15 cellular contexts compared by ENCODE assay signal in genomic region chr1:36882536-36883285, GRCh38.
"Had no signal": no experiment of that assay in that cellular context is flagged by ENCODE, and none has a peak within 500 bp of the region (broad histone marks: within the 10 kb centered on the region; RNA-seq: fewer than 3 reads in every experiment).

No MANE protein-coding gene starts in this region.

- H3K79me2 ChIP-seq: hepatocyte had no signal

- H3K27ac ChIP-seq: ascending aorta, breast epithelium, hepatocyte, left lung, upper lobe of left lung had no signal

- H3K4me2 ChIP-seq: hepatocyte had no signal

- H3K27me3 ChIP-seq: ascending aorta, breast epithelium, hepatocyte, left lung, upper lobe of left lung had no signal

- H3K4me1 ChIP-seq: ascending aorta, breast epithelium, left lung, upper lobe of left lung had no signal

- H3K36me3 Mint-ChIP-seq: activated naive CD4-positive, alpha-beta T cell treated with anti-CD3 and anti-CD28 coated beads, Interleukin-2, amount 10 ng/mL, durations not matched to agents 7 days and 5 days; memory B cell; natural killer cell had no signal

- H3K9me3 ChIP-seq: ascending aorta, breast epithelium, left lung, upper lobe of left lung had no signal

- H3K4me3 Mint-ChIP-seq: activated CD4-positive, alpha-beta T cell treated with anti-CD3 and anti-CD28 coated beads for 36 hours; activated naive CD4-positive, alpha-beta T cell treated with anti-CD3 and anti-CD28 coated beads, Interleukin-2, amount 10 ng/mL, durations not matched to agents 7 days and 5 days; activated T-helper 17 cell treated with anti-CD3 and anti-CD28 coated beads, Interleukin-2, amount 50 U/mL, for 72 hours; memory B cell; natural killer cell; stimulated activated naive CD8-positive, alpha-beta T cell treated with anti-CD3 and anti-CD28 coated beads, Interleukin-15, Interleukin-2, amounts not matched to agents 100 ng/mL and 50 ng/mL, for 24 hours; T-helper 17 cell had no signal

- ATAC-seq: activated CD4-positive, alpha-beta T cell treated with anti-CD3 and anti-CD28 coated beads for 36 hours; activated T-helper 17 cell treated with anti-CD3 and anti-CD28 coated beads, Interleukin-2, amount 50 U/mL, for 72 hours; left lung; natural killer cell; right cardiac atrium; T-helper 17 cell had no signal

- DNase-seq: activated CD4-positive, alpha-beta T cell treated with anti-CD3 and anti-CD28 coated beads for 36 hours; activated naive CD4-positive, alpha-beta T cell treated with anti-CD3 and anti-CD28 coated beads, Interleukin-2, amount 10 ng/mL, durations not matched to agents 7 days and 5 days; cerebellar nuclear complex; left lung; natural killer cell; right cardiac atrium; small intestine; T-helper 17 cell; upper lobe of left lung had no signal

- H3K27ac Mint-ChIP-seq: activated CD4-positive, alpha-beta T cell treated with anti-CD3 and anti-CD28 coated beads for 36 hours; activated naive CD4-positive, alpha-beta T cell treated with anti-CD3 and anti-CD28 coated beads, Interleukin-2, amount 10 ng/mL, durations not matched to agents 7 days and 5 days; activated T-helper 17 cell treated with anti-CD3 and anti-CD28 coated beads, Interleukin-2, amount 50 U/mL, for 72 hours; memory B cell; natural killer cell; stimulated activated naive CD8-positive, alpha-beta T cell treated with anti-CD3 and anti-CD28 coated beads, Interleukin-15, Interleukin-2, amounts not matched to agents 100 ng/mL and 50 ng/mL, for 24 hours; T-helper 17 cell had no signal

- H3K9me3 Mint-ChIP-seq: activated naive CD4-positive, alpha-beta T cell treated with anti-CD3 and anti-CD28 coated beads, Interleukin-2, amount 10 ng/mL, durations not matched to agents 7 days and 5 days; activated T-helper 17 cell treated with anti-CD3 and anti-CD28 coated beads, Interleukin-2, amount 50 U/mL, for 72 hours; memory B cell; natural killer cell; stimulated activated naive CD8-positive, alpha-beta T cell treated with anti-CD3 and anti-CD28 coated beads, Interleukin-15, Interleukin-2, amounts not matched to agents 100 ng/mL and 50 ng/mL, for 24 hours had no signal

- H2AFZ ChIP-seq: hepatocyte had no signal

- H3K4me3 ChIP-seq: ascending aorta, breast epithelium, hepatocyte, left lung, upper lobe of left lung had no signal

- H3K36me3 ChIP-seq: ascending aorta, breast epithelium, left lung, upper lobe of left lung had no signal

- H3K4me1 Mint-ChIP-seq: activated CD4-positive, alpha-beta T cell treated with anti-CD3 and anti-CD28 coated beads for 36 hours; activated naive CD4-positive, alpha-beta T cell treated with anti-CD3 and anti-CD28 coated beads, Interleukin-2, amount 10 ng/mL, durations not matched to agents 7 days and 5 days; activated T-helper 17 cell treated with anti-CD3 and anti-CD28 coated beads, Interleukin-2, amount 50 U/mL, for 72 hours; natural killer cell; T-helper 17 cell had no signal
